19 cellular contexts compared by ENCODE assay signal in the genomic region with DNA sequence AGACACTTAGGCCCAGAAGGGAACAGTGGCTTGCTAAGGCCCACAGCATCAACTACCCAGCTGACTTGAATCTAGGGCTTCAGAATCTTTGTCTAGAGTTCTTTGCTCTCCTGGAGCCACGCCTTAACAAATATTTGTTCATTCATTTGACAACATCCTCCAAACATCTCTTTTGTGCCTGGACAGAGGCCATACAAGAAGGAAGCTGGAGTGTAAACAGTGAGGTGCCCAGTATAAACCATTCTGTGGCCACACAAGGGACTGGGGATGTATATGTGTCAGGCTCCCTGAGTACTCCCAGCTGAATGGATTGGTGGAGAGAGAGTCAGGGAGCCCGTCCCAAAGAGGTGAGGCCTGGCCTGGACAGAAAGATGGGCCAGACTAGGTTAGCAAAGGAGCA. TPM values are rescaled to one million over a fixed set of nuclear protein-coding genes. Genes with fewer than 3 reads are reported as not detected.
DNase-seq lines count a peak whose midpoint lies in the region; ATAC-seq and FAIRE-seq lines count a peak whose summit lies in the region.
"Had no signal": no experiment of that assay in that cellular context is flagged by ENCODE, and none has a peak within 500 bp of the region (broad histone marks: within the 10 kb centered on the region; RNA-seq: fewer than 3 reads in every experiment).

No MANE protein-coding gene starts in this region.

- H3K36me3 Mint-ChIP-seq in CD4-positive, alpha-beta memory T cell = no peaks in the 10 kb centered on the region
- no peaks in the 10 kb centered on the region for H3K36me3 Mint-ChIP-seq in T-cell
- peaks cover 0 to 2% (median 0%) of the 10 kb centered on the region in 5 donors for H3K36me3 Mint-ChIP-seq in naive thymus-derived CD4-positive, alpha-beta T cell

- H3K27ac Mint-ChIP-seq in CD4-positive, alpha-beta memory T cell = peak overlapping the region in 5 of 7 donors; percentile 9 to 91 (median 81)
- peak overlapping the region; percentile 79 to 93 for H3K27ac Mint-ChIP-seq in T-cell
- peak overlapping the region in 8 of 9 donors; percentile 28 to 87 (median 72) for H3K27ac Mint-ChIP-seq in naive thymus-derived CD4-positive, alpha-beta T cell

- no peaks in the 10 kb centered on the region for H3K27me3 ChIP-seq in CD4-positive, alpha-beta memory T cell (ENCODE audit: insufficient read depth, low read length)
- H3K27me3 ChIP-seq in naive thymus-derived CD4-positive, alpha-beta T cell (ENCODE audit: control insufficient read depth in 2 of 2, insufficient read depth in 2 of 2, low read length in 2 of 2) = no peaks in the 10 kb centered on the region
- H3K27me3 ChIP-seq in aorta (ENCODE audit: control insufficient read depth in 1 of 2, insufficient read depth in 2 of 2, low read length in 1 of 2) = no peaks in the 10 kb centered on the region

- no peaks in the 10 kb centered on the region for H3K27me3 Mint-ChIP-seq in CD4-positive, alpha-beta memory T cell
- no peaks in the 10 kb centered on the region for H3K27me3 Mint-ChIP-seq in T-cell
- peaks cover 0 to 2% (median 0%) of the 10 kb centered on the region in 5 donors for H3K27me3 Mint-ChIP-seq in naive thymus-derived CD4-positive, alpha-beta T cell

- CTCF ChIA-PET in CD4-positive, alpha-beta memory T cell (lab: Charles Lee; ENCODE audit: partially characterized antibody) = interaction anchor here (1.5 to 2.9 kb wide), 3 partner anchors 19 to 111 kb away, joined by 3 to 9 read pairs (median 8); no protein-coding TSS in a partner anchor
- CTCF ChIA-PET in T-cell (lab: Charles Lee) = interaction anchor here in 1 of 2 donors (0.6 kb wide), 1 partner anchor 355 kb away, joined by 3 read pairs; no protein-coding TSS in a partner anchor
- CTCF ChIA-PET in naive thymus-derived CD4-positive, alpha-beta T cell (lab: Charles Lee) = interaction anchor here (4.9 kb wide), 1 partner anchor 67 kb away, joined by 38 read pairs; no protein-coding TSS in a partner anchor

- H3K27ac ChIP-seq in CD4-positive, alpha-beta memory T cell (ENCODE audit: low read depth, low read length) = no peak overlapping the region
- H3K27ac ChIP-seq in naive thymus-derived CD4-positive, alpha-beta T cell (ENCODE audit: low read depth, low read length) = no peak overlapping the region
- H3K27ac ChIP-seq in aorta (ENCODE audit: low read depth in 1 of 2, low read length in 2 of 2) = no peak overlapping the region
- H3K27ac ChIP-seq: BLaER1 treated with 17β-estradiol and CSF1 and Interleukin-3, amounts not matched to agents 10 nM and 100 nM; left lung had no signal

- 91 to 93% methylated on average over 2 of the region's 2 CpGs for WGBS in aorta, 2 donors

- H3K9me3 ChIP-seq in CD4-positive, alpha-beta memory T cell (ENCODE audit: control insufficient read depth in 1 of 2, low read length in 2 of 2) = no peaks in the 10 kb centered on the region
- H3K9me3 ChIP-seq in naive thymus-derived CD4-positive, alpha-beta T cell (ENCODE audit: control insufficient read depth in 2 of 3, low read length in 3 of 3) = no peaks in the 10 kb centered on the region
- no peaks in the 10 kb centered on the region for H3K9me3 ChIP-seq in aorta (ENCODE audit: control insufficient read depth, low read length)
- H3K9me3 ChIP-seq: BLaER1 treated with 17β-estradiol and CSF1 and Interleukin-3, amounts not matched to agents 10 nM and 100 nM; left lung had no signal

- H3K9me3 Mint-ChIP-seq in CD4-positive, alpha-beta memory T cell = no peaks in the 10 kb centered on the region
- H3K9me3 Mint-ChIP-seq in T-cell = no peaks in the 10 kb centered on the region
- peaks cover 0 to 2% (median 0%) of the 10 kb centered on the region in 11 donors for H3K9me3 Mint-ChIP-seq in naive thymus-derived CD4-positive, alpha-beta T cell

- H3K4me1 Mint-ChIP-seq in CD4-positive, alpha-beta memory T cell = peaks cover 7 to 28% (median 16%) of the 10 kb centered on the region in 4 donors
- peaks cover 16 to 27% (median 19%) of the 10 kb centered on the region in 3 donors for H3K4me1 Mint-ChIP-seq in T-cell
- peaks cover 9 to 28% (median 19%) of the 10 kb centered on the region in 7 donors for H3K4me1 Mint-ChIP-seq in naive thymus-derived CD4-positive, alpha-beta T cell

- no peaks in the 10 kb centered on the region for H3K36me3 ChIP-seq in CD4-positive, alpha-beta memory T cell (ENCODE audit: insufficient read depth, low read length)
- no peaks in the 10 kb centered on the region for H3K36me3 ChIP-seq in naive thymus-derived CD4-positive, alpha-beta T cell (ENCODE audit: control insufficient read depth in 2 of 3, insufficient read depth in 3 of 3, low read length in 3 of 3)
- H3K36me3 ChIP-seq in aorta (ENCODE audit: control insufficient read depth in 1 of 2, insufficient read depth in 2 of 2, low read length in 1 of 2) = no peaks in the 10 kb centered on the region
- H3K36me3 ChIP-seq: BLaER1 treated with 17β-estradiol and CSF1 and Interleukin-3, amounts not matched to agents 10 nM and 100 nM; left lung had no signal

- POLR2A ChIA-PET in CD4-positive, alpha-beta memory T cell (lab: Charles Lee; ENCODE audit: partially characterized antibody) = no interaction called here
- POLR2A ChIA-PET in T-cell (lab: Charles Lee) = no interaction called here
- POLR2A ChIA-PET in naive thymus-derived CD4-positive, alpha-beta T cell (lab: Charles Lee) = no interaction called here

- ATAC-seq in T-cell (replicated peaks in 1 of 4) (no peak), aorta (ENCODE audit: low FRiP score) (no peak)
- ATAC-seq in naive thymus-derived CD4-positive, alpha-beta T cell = no peak
- ATAC-seq: left lung, Panc1 had no signal

- intact Hi-C loops in CD4-positive, alpha-beta memory T cell (cut with micrococcal nuclease) = no loop called here
- intact Hi-C loops in naive thymus-derived CD4-positive, alpha-beta T cell (cut with micrococcal nuclease) = no loop called here
- intact Hi-C loops in aorta (cut with DNase I) = no loop called here

- no peak overlapping the region for H3K4me3 ChIP-seq in CD4-positive, alpha-beta memory T cell (ENCODE audit: low read length in 2 of 2)
- H3K4me3 ChIP-seq in naive thymus-derived CD4-positive, alpha-beta T cell (ENCODE audit: low read length) = no peak overlapping the region
- H3K4me3 ChIP-seq in aorta (ENCODE audit: low read length in 2 of 2) = no peak overlapping the region
- H3K4me3 ChIP-seq: BLaER1 treated with 17β-estradiol and CSF1 and Interleukin-3, amounts not matched to agents 10 nM and 100 nM; left lung had no signal

- peak; percentile 33 for DNase-seq in AG08396 (ENCODE audit: low spot score)
- no peak for DNase-seq in CD4-positive, alpha-beta memory T cell
- no peak for DNase-seq in T-cell
- DNase-seq in naive thymus-derived CD4-positive, alpha-beta T cell = no peak
- DNase-seq in aorta = no peak
- no peak for DNase-seq in frontal cortex (ENCODE audit: low spot score in 2 of 2)
- no peak for DNase-seq in activated gamma-delta T cell (lab: John Stamatoyannopoulos, UW)
- DNase-seq: activated naive CD4-positive, alpha-beta T cell treated with Interleukin-2 at 50 U/mL for 16 hours; caudate nucleus; EL; left lung; NCI-H1694 treated with DMSO at 0.1 percent for 48 hours; NCI-H526; stimulated activated CD4-positive, alpha-beta T cell treated with anti-CD3 and anti-CD28 coated beads, Interleukin-15, amount 100 ng/mL, for 24 hours had no signal

- H3K4me3 Mint-ChIP-seq in CD4-positive, alpha-beta memory T cell = peak overlapping the region in 1 of 8 donors; percentile 70
- H3K4me3 Mint-ChIP-seq in T-cell = no peak overlapping the region
- H3K4me3 Mint-ChIP-seq in naive thymus-derived CD4-positive, alpha-beta T cell = no peak overlapping the region

- H3K4me1 ChIP-seq in CD4-positive, alpha-beta memory T cell (ENCODE audit: insufficient read depth, low read length) = peaks cover 12% of the 10 kb centered on the region
- peaks cover 10 to 11% of the 10 kb centered on the region in 2 donors for H3K4me1 ChIP-seq in naive thymus-derived CD4-positive, alpha-beta T cell (ENCODE audit: control insufficient read depth in 2 of 2, insufficient read depth in 2 of 2, low read length in 2 of 2)
- H3K4me1 ChIP-seq in aorta (ENCODE audit: control insufficient read depth in 1 of 2, insufficient read depth in 2 of 2, low read length in 2 of 2) = no peaks in the 10 kb centered on the region

- FAIRE-seq in frontal cortex (lab: Jason Lieb, UNC) = no peak
- FAIRE-seq: H54 had no signal

RNA-seq across cellular contexts. Expression of gene CIB2, which starts 3.4 kb away (rescaled TPM):
- total RNA-seq in CD4-positive, alpha-beta memory T cell = 1 to 10 TPM; 1.0 to 1.7 TPM
- 1 to 10 TPM in 1 of 2 donors, under 1 TPM in 1; 0.56 to 2.2 TPM for polyA plus RNA-seq in CD4-positive, alpha-beta memory T cell
- total RNA-seq in T-cell = 1 to 10 TPM in 4 of 5 donors, under 1 TPM in 1; 0.72 to 2.8 (median 2.0) TPM
- 1 to 10 TPM; 1.0 to 2.0 (median 1.7) TPM for total RNA-seq in naive thymus-derived CD4-positive, alpha-beta T cell
- 1 to 10 TPM; 1.8 to 2.1 TPM for polyA plus RNA-seq in naive thymus-derived CD4-positive, alpha-beta T cell
- 1 to 10 TPM; 6.3 to 6.9 TPM for total RNA-seq in aorta
- polyA plus RNA-seq in aorta = 1 to 10 TPM; 8.4 to 9.1 TPM
- total RNA-seq in frontal cortex = 25.7 TPM

RNA-seq across cellular contexts. Expression of gene IDH3A, which starts 21.3 kb away (rescaled TPM):
- total RNA-seq in CD4-positive, alpha-beta memory T cell = 10 to 100 TPM; 45.1 to 46.8 TPM
- polyA plus RNA-seq in CD4-positive, alpha-beta memory T cell = 10 to 100 TPM; 39.7 to 69.1 TPM
- total RNA-seq in T-cell = 10 to 100 TPM; 40.3 to 64.7 (median 48.5) TPM
- total RNA-seq in naive thymus-derived CD4-positive, alpha-beta T cell = 100 to 1,000 TPM in 1 of 5 experiments, 10 to 100 TPM in 4; 44.4 to 105 (median 61.1) TPM
- 10 to 100 TPM; 40.5 to 46.7 TPM for polyA plus RNA-seq in naive thymus-derived CD4-positive, alpha-beta T cell
- total RNA-seq in aorta = 10 to 100 TPM; 60.7 to 68.3 TPM
- polyA plus RNA-seq in aorta = 10 to 100 TPM; 36.7 to 99.3 TPM
- total RNA-seq in frontal cortex = 46.1 TPM

RNA-seq across cellular contexts. Expression of gene SH2D7, which starts 35.5 kb away (rescaled TPM):
- total RNA-seq in CD4-positive, alpha-beta memory T cell = not detected
- not detected for polyA plus RNA-seq in CD4-positive, alpha-beta memory T cell
- not detected for total RNA-seq in T-cell
- not detected for total RNA-seq in naive thymus-derived CD4-positive, alpha-beta T cell
- polyA plus RNA-seq in naive thymus-derived CD4-positive, alpha-beta T cell = not detected
- total RNA-seq in aorta = not detected
- polyA plus RNA-seq in aorta = 1 to 10 TPM in 1 of 2 donors, not detected in 1; 1.0 TPM
- total RNA-seq in frontal cortex = not detected
- total RNA-seq: left lung, M059J, subcutaneous adipose tissue had no signal

RNA-seq across cellular contexts. Expression of gene TBC1D2B, which starts 50.4 kb away (rescaled TPM):
- 100 to 1,000 TPM in 1 of 2 experiments, 10 to 100 TPM in 1; 98.1 to 114 TPM for total RNA-seq in CD4-positive, alpha-beta memory T cell
- 10 to 100 TPM in 1 of 2 donors, 1 to 10 TPM in 1; 5.6 to 35.4 TPM for polyA plus RNA-seq in CD4-positive, alpha-beta memory T cell
- total RNA-seq in T-cell (100 to 1,000 TPM in 3 of 5 donors, 10 to 100 TPM in 2; 86.1 to 106 (median 101) TPM), aorta (100 to 1,000 TPM in 1 of 2 donors, 10 to 100 TPM in 1; 49.0 to 109 TPM), frontal cortex (10.6 TPM)
- 100 to 1,000 TPM in 2 of 5 experiments, 10 to 100 TPM in 3; 69.7 to 119 (median 86.1) TPM for total RNA-seq in naive thymus-derived CD4-positive, alpha-beta T cell
- 10 to 100 TPM in 1 of 2 donors, 1 to 10 TPM in 1; 7.4 to 14.5 TPM for polyA plus RNA-seq in naive thymus-derived CD4-positive, alpha-beta T cell
- 10 to 100 TPM in 1 of 2 donors, 1 to 10 TPM in 1; 9.8 to 57.5 TPM for polyA plus RNA-seq in aorta
